In the genomic region with DNA sequence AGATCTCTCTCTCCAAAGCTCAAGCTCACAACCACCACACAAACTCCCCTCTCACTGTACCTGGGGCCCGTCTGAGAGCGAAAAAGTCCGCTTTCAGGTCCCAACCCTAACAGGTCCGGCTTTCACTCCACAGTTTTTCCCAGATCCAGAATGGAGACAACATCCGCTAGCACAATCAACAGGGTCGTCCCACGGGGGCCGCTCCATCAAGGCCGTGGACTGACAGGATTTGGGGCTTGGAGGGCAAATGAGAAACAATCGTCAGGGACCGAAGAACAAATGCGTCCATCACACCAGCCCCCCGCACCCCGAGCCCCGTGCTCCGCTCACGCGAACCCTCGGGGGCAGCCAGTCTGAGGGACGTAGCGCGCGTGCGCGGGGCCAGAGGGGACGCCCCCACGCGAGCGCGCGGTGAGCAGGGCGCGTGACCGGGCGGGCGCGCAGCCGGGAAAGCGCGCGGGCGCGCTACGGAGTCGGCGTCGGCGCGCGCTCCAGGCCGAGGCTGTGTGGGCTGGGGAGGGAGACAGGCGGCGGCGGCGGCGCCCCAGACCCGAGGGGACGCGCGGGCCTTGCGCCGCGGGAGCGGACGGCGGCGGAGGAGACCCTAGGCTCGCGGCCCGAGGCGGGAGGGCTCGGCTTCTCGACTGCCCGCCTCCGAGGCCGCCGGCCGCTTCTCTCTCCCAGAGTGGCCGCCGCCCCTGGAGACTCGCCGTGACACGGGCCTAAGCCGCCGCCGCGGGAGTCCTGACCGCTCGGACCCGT, we compare ENCODE assay signal across 1 cellular context.
A peak's percentile ranks its signal among the peaks of the same experiment; 100 is the strongest.
TF ChIP-seq lines count a peak whose summit lies in the region.

A gene (plus strand): TSS at position 470 of the 762 bp plus-strand sequence. CDS start 606 bp downstream, outside the sequence.

TF ChIP-seq in GM12878, 131 proteins besides CTCF, POLR2A, EP300 and RAD21 (continued from another document and continues in another):
- TF ChIP-seq BHLHE40 (IDR thresholded peaks at IDR 0.05; ENCODE audit: borderline replicate concordance in 1 of 2, low read depth in 2 of 2, low read length in 1 of 2): peak; percentile 66 to 92; a peak in 3 of 4 replicates
- TF ChIP-seq NR2C1 (IDR thresholded peaks at IDR 0.05): no peak
- peak; percentile 11; the same call in 1 of the 2 replicates for TF ChIP-seq TAF1 (IDR thresholded peaks at IDR 0.05; ENCODE audit: borderline replicate concordance, low read depth, low read length)
- 0 out of 2 replicates have a peak, but pooled peaks have one; percentile 9 for TF ChIP-seq TCF12 (IDR thresholded peaks at IDR 0.05; ENCODE audit: low read depth, low read length)
- TF ChIP-seq RFX5 (IDR thresholded peaks at IDR 0.05; ENCODE audit: low read depth, low read length): no peak
- TF ChIP-seq CBX3 (IDR thresholded peaks at IDR 0.05; ENCODE audit: borderline replicate concordance, low read depth): no peak
- TF ChIP-seq POLR2AphosphoS5 (IDR thresholded peaks at IDR 0.05; ENCODE audit: low read length): peak; percentile 59; the same call in 1 of the 2 replicates
- TF ChIP-seq RELA (IDR thresholded peaks at IDR 0.05; ENCODE audit: borderline replicate concordance, partially characterized antibody): peak; percentile 43
- no peak for TF ChIP-seq HDAC2 (IDR thresholded peaks at IDR 0.05)
- peak; percentile 65 to 73 for TF ChIP-seq IKZF2 (IDR thresholded peaks at IDR 0.05)
- 0 out of 2 replicates have a peak, but pooled peaks have one; percentile 12 for TF ChIP-seq RAD51 (IDR thresholded peaks at IDR 0.05)
- TF ChIP-seq MEF2A (IDR thresholded peaks at IDR 0.05; ENCODE audit: insufficient read depth, low read depth, low read length): no peak
- TF ChIP-seq EED (IDR thresholded peaks at IDR 0.05; ENCODE audit: low read depth): peak; percentile 59
- TF ChIP-seq SPI1 (IDR thresholded peaks at IDR 0.05; ENCODE audit: borderline replicate concordance, insufficient read depth, low read depth, low read length): no peak
- TF ChIP-seq, protein P1, sequence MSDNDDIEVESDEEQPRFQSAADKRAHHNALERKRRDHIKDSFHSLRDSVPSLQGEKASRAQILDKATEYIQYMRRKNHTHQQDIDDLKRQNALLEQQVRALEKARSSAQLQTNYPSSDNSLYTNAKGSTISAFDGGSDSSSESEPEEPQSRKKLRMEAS (IDR thresholded peaks at IDR 0.05; ENCODE audit: low read depth, low read length): 0 out of 2 replicates have a peak, but pooled peaks have one; percentile 22
- TF ChIP-seq NFXL1 (IDR thresholded peaks at IDR 0.05; ENCODE audit: borderline replicate concordance): peak; percentile 51; the same call in 1 of the 2 replicates
- TF ChIP-seq ESRRA (IDR thresholded peaks at IDR 0.05; ENCODE audit: low read length): 0 out of 2 replicates have a peak, but pooled peaks have one; percentile 8
- no peak for TF ChIP-seq CBX5 (IDR thresholded peaks at IDR 0.05; ENCODE audit: low read depth)
- TF ChIP-seq YY1 (IDR thresholded peaks at IDR 0.05; ENCODE audit: low read depth, low read length): peak; percentile 25; the same call in 1 of the 2 replicates
- TF ChIP-seq, protein P2, sequence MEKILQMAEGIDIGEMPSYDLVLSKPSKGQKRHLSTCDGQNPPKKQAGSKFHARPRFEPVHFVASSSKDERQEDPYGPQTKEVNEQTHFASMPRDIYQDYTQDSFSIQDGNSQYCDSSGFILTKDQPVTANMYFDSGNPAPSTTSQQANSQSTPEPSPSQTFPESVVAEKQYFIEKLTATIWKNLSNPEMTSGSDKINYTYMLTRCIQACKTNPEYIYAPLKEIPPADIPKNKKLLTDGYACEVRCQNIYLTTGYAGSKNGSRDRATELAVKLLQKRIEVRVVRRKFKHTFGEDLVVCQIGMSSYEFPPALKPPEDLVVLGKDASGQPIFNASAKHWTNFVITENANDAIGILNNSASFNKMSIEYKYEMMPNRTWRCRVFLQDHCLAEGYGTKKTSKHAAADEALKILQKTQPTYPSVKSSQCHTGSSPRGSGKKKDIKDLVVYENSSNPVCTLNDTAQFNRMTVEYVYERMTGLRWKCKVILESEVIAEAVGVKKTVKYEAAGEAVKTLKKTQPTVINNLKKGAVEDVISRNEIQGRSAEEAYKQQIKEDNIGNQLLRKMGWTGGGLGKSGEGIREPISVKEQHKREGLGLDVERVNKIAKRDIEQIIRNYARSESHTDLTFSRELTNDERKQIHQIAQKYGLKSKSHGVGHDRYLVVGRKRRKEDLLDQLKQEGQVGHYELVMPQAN (conservative IDR thresholded peaks at IDR 0.05): 0 out of 2 replicates have a peak, but pooled peaks have one; percentile 61
- no peak for TF ChIP-seq ASH2L (IDR thresholded peaks at IDR 0.05; ENCODE audit: borderline replicate concordance, low read depth)
- TF ChIP-seq, protein P3, sequence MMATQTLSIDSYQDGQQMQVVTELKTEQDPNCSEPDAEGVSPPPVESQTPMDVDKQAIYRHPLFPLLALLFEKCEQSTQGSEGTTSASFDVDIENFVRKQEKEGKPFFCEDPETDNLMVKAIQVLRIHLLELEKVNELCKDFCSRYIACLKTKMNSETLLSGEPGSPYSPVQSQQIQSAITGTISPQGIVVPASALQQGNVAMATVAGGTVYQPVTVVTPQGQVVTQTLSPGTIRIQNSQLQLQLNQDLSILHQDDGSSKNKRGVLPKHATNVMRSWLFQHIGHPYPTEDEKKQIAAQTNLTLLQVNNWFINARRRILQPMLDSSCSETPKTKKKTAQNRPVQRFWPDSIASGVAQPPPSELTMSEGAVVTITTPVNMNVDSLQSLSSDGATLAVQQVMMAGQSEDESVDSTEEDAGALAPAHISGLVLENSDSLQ (IDR thresholded peaks at IDR 0.05): peak; percentile 39; the same call in 1 of the 2 replicates
- TF ChIP-seq SUZ12 (IDR thresholded peaks at IDR 0.05; ENCODE audit: unreplicated experiment): no peak
- TF ChIP-seq CREB1 (IDR thresholded peaks at IDR 0.05; ENCODE audit: low read depth): no peak
- no peak for TF ChIP-seq SIX5 (IDR thresholded peaks at IDR 0.05; ENCODE audit: low read depth, low read length, severe bottlenecking)
- no peak; the same call in 1 of the 2 replicates for TF ChIP-seq HCFC1 (IDR thresholded peaks at IDR 0.05; ENCODE audit: low read length)
- TF ChIP-seq ZNF384 (IDR thresholded peaks at IDR 0.05; ENCODE audit: borderline replicate concordance, low read depth, low read length): no peak
- TF ChIP-seq STAT3 (IDR thresholded peaks at IDR 0.05; ENCODE audit: low read depth, low read length): no peak
- TF ChIP-seq, protein P4, sequence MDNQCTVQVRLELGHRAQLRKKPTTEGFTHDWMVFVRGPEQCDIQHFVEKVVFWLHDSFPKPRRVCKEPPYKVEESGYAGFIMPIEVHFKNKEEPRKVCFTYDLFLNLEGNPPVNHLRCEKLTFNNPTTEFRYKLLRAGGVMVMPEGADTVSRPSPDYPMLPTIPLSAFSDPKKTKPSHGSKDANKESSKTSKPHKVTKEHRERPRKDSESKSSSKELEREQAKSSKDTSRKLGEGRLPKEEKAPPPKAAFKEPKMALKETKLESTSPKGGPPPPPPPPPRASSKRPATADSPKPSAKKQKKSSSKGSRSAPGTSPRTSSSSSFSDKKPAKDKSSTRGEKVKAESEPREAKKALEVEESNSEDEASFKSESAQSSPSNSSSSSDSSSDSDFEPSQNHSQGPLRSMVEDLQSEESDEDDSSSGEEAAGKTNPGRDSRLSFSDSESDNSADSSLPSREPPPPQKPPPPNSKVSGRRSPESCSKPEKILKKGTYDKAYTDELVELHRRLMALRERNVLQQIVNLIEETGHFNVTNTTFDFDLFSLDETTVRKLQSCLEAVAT (IDR thresholded peaks at IDR 0.05): no peak
- peak; percentile 21; the same call in 1 of the 2 replicates for TF ChIP-seq ZNF217 (IDR thresholded peaks at IDR 0.05)
- TF ChIP-seq GATAD2B (conservative IDR thresholded peaks at IDR 0.05; ENCODE audit: low read depth): peak; percentile 90
- TF ChIP-seq, protein P5, sequence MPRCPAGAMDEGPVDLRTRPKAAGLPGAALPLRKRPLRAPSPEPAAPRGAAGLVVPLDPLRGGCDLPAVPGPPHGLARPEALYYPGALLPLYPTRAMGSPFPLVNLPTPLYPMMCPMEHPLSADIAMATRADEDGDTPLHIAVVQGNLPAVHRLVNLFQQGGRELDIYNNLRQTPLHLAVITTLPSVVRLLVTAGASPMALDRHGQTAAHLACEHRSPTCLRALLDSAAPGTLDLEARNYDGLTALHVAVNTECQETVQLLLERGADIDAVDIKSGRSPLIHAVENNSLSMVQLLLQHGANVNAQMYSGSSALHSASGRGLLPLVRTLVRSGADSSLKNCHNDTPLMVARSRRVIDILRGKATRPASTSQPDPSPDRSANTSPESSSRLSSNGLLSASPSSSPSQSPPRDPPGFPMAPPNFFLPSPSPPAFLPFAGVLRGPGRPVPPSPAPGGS (IDR thresholded peaks at IDR 0.05; ENCODE audit: borderline replicate concordance, insufficient read depth, low read depth, low read length, poor library complexity, severe bottlenecking): peak; percentile 10
- TF ChIP-seq, protein P6, sequence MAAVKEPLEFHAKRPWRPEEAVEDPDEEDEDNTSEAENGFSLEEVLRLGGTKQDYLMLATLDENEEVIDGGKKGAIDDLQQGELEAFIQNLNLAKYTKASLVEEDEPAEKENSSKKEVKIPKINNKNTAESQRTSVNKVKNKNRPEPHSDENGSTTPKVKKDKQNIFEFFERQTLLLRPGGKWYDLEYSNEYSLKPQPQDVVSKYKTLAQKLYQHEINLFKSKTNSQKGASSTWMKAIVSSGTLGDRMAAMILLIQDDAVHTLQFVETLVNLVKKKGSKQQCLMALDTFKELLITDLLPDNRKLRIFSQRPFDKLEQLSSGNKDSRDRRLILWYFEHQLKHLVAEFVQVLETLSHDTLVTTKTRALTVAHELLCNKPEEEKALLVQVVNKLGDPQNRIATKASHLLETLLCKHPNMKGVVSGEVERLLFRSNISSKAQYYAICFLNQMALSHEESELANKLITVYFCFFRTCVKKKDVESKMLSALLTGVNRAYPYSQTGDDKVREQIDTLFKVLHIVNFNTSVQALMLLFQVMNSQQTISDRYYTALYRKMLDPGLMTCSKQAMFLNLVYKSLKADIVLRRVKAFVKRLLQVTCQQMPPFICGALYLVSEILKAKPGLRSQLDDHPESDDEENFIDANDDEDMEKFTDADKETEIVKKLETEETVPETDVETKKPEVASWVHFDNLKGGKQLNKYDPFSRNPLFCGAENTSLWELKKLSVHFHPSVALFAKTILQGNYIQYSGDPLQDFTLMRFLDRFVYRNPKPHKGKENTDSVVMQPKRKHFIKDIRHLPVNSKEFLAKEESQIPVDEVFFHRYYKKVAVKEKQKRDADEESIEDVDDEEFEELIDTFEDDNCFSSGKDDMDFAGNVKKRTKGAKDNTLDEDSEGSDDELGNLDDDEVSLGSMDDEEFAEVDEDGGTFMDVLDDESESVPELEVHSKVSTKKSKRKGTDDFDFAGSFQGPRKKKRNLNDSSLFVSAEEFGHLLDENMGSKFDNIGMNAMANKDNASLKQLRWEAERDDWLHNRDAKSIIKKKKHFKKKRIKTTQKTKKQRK (IDR thresholded peaks at IDR 0.05; ENCODE audit: low read depth, low read length): no peak
- TF ChIP-seq FOXK2 (IDR thresholded peaks at IDR 0.05): no peak
- TF ChIP-seq, protein P7, sequence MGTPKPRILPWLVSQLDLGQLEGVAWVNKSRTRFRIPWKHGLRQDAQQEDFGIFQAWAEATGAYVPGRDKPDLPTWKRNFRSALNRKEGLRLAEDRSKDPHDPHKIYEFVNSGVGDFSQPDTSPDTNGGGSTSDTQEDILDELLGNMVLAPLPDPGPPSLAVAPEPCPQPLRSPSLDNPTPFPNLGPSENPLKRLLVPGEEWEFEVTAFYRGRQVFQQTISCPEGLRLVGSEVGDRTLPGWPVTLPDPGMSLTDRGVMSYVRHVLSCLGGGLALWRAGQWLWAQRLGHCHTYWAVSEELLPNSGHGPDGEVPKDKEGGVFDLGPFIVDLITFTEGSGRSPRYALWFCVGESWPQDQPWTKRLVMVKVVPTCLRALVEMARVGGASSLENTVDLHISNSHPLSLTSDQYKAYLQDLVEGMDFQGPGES (IDR thresholded peaks at IDR 0.05): 0 out of 2 replicates have a peak, but pooled peaks have one; percentile 3
- no peak for TF ChIP-seq MYC (IDR thresholded peaks at IDR 0.05; ENCODE audit: insufficient read depth, insufficient read length, insufficient replicate concordance, low read length, severe bottlenecking)
- TF ChIP-seq TCF7 (IDR thresholded peaks at IDR 0.05; ENCODE audit: borderline replicate concordance): no peak
- no peak for TF ChIP-seq CEBPB (IDR thresholded peaks at IDR 0.05; ENCODE audit: borderline replicate concordance in 1 of 2, low read depth in 2 of 2, low read length in 2 of 2)
- peak; percentile 88; the same call in 1 of the 2 replicates for TF ChIP-seq RB1 (IDR thresholded peaks at IDR 0.05; ENCODE audit: borderline replicate concordance)
- no peak for TF ChIP-seq SUPT20H (IDR thresholded peaks at IDR 0.05; ENCODE audit: borderline replicate concordance, control insufficient read depth, low read depth, low read length)
- peak; percentile 76; the same call in 1 of the 2 replicates for TF ChIP-seq BACH1 (IDR thresholded peaks at IDR 0.05; ENCODE audit: borderline replicate concordance)
- no peak for TF ChIP-seq SP1 (IDR thresholded peaks at IDR 0.05; ENCODE audit: low read depth, low read length)
- TF ChIP-seq, protein P8, sequence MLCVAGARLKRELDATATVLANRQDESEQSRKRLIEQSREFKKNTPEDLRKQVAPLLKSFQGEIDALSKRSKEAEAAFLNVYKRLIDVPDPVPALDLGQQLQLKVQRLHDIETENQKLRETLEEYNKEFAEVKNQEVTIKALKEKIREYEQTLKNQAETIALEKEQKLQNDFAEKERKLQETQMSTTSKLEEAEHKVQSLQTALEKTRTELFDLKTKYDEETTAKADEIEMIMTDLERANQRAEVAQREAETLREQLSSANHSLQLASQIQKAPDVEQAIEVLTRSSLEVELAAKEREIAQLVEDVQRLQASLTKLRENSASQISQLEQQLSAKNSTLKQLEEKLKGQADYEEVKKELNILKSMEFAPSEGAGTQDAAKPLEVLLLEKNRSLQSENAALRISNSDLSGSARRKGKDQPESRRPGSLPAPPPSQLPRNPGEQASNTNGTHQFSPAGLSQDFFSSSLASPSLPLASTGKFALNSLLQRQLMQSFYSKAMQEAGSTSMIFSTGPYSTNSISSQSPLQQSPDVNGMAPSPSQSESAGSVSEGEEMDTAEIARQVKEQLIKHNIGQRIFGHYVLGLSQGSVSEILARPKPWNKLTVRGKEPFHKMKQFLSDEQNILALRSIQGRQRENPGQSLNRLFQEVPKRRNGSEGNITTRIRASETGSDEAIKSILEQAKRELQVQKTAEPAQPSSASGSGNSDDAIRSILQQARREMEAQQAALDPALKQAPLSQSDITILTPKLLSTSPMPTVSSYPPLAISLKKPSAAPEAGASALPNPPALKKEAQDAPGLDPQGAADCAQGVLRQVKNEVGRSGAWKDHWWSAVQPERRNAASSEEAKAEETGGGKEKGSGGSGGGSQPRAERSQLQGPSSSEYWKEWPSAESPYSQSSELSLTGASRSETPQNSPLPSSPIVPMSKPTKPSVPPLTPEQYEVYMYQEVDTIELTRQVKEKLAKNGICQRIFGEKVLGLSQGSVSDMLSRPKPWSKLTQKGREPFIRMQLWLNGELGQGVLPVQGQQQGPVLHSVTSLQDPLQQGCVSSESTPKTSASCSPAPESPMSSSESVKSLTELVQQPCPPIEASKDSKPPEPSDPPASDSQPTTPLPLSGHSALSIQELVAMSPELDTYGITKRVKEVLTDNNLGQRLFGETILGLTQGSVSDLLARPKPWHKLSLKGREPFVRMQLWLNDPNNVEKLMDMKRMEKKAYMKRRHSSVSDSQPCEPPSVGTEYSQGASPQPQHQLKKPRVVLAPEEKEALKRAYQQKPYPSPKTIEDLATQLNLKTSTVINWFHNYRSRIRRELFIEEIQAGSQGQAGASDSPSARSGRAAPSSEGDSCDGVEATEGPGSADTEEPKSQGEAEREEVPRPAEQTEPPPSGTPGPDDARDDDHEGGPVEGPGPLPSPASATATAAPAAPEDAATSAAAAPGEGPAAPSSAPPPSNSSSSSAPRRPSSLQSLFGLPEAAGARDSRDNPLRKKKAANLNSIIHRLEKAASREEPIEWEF (IDR thresholded peaks at IDR 0.05; ENCODE audit: insufficient replicate concordance, low read depth, low read length): no peak
